ENCODE assay signal across 1 cellular context in the genomic region with DNA sequence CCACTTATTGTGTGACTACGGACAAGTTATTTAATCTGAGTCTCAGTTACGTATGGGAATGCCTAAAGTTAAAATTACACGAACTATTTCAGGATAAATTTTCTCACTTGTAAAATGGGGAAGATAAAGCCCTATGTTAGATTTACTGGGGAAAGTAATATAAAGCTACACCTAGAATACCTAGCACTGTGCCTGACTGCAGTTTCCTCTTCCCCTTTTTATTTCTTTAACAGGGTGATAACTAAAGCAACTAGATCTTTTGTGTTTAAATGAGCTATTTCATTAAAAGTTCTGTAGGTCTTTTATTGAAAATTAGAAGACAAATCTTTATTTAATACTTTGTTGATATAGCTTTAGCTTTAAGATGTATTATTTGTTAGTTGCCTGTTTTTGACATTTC.
TF ChIP-seq lines count a peak whose summit lies in the region.

No MANE protein-coding gene starts in this region.

TF ChIP-seq in GM23338, 12 proteins besides CTCF, POLR2A, EP300 and RAD21:
- TF ChIP-seq STAT1 (IDR thresholded peaks at IDR 0.05; ENCODE audit: unreplicated experiment) (no peak), POLR2AphosphoS5 (IDR thresholded peaks at IDR 0.05; ENCODE audit: low read depth) (no peak), EZH2phosphoT487 (IDR thresholded peaks at IDR 0.05; ENCODE audit: unreplicated experiment) (no peak), CREB1 (CRISPR knock-in tag; IDR thresholded peaks at IDR 0.05; ENCODE audit: low read depth) (no peak), EZH2 (IDR thresholded peaks at IDR 0.05; ENCODE audit: low read depth, unreplicated experiment) (no peak), NANOG (IDR thresholded peaks at IDR 0.05; ENCODE audit: borderline replicate concordance) (no peak), ZNF331 (CRISPR knock-in tag; IDR thresholded peaks at IDR 0.05; ENCODE audit: low read depth) (no peak), JUNB (IDR thresholded peaks at IDR 0.05; ENCODE audit: unreplicated experiment) (no peak), ZNF114 (CRISPR knock-in tag; IDR thresholded peaks at IDR 0.05) (no peak)
- TF ChIP-seq, protein P1, sequence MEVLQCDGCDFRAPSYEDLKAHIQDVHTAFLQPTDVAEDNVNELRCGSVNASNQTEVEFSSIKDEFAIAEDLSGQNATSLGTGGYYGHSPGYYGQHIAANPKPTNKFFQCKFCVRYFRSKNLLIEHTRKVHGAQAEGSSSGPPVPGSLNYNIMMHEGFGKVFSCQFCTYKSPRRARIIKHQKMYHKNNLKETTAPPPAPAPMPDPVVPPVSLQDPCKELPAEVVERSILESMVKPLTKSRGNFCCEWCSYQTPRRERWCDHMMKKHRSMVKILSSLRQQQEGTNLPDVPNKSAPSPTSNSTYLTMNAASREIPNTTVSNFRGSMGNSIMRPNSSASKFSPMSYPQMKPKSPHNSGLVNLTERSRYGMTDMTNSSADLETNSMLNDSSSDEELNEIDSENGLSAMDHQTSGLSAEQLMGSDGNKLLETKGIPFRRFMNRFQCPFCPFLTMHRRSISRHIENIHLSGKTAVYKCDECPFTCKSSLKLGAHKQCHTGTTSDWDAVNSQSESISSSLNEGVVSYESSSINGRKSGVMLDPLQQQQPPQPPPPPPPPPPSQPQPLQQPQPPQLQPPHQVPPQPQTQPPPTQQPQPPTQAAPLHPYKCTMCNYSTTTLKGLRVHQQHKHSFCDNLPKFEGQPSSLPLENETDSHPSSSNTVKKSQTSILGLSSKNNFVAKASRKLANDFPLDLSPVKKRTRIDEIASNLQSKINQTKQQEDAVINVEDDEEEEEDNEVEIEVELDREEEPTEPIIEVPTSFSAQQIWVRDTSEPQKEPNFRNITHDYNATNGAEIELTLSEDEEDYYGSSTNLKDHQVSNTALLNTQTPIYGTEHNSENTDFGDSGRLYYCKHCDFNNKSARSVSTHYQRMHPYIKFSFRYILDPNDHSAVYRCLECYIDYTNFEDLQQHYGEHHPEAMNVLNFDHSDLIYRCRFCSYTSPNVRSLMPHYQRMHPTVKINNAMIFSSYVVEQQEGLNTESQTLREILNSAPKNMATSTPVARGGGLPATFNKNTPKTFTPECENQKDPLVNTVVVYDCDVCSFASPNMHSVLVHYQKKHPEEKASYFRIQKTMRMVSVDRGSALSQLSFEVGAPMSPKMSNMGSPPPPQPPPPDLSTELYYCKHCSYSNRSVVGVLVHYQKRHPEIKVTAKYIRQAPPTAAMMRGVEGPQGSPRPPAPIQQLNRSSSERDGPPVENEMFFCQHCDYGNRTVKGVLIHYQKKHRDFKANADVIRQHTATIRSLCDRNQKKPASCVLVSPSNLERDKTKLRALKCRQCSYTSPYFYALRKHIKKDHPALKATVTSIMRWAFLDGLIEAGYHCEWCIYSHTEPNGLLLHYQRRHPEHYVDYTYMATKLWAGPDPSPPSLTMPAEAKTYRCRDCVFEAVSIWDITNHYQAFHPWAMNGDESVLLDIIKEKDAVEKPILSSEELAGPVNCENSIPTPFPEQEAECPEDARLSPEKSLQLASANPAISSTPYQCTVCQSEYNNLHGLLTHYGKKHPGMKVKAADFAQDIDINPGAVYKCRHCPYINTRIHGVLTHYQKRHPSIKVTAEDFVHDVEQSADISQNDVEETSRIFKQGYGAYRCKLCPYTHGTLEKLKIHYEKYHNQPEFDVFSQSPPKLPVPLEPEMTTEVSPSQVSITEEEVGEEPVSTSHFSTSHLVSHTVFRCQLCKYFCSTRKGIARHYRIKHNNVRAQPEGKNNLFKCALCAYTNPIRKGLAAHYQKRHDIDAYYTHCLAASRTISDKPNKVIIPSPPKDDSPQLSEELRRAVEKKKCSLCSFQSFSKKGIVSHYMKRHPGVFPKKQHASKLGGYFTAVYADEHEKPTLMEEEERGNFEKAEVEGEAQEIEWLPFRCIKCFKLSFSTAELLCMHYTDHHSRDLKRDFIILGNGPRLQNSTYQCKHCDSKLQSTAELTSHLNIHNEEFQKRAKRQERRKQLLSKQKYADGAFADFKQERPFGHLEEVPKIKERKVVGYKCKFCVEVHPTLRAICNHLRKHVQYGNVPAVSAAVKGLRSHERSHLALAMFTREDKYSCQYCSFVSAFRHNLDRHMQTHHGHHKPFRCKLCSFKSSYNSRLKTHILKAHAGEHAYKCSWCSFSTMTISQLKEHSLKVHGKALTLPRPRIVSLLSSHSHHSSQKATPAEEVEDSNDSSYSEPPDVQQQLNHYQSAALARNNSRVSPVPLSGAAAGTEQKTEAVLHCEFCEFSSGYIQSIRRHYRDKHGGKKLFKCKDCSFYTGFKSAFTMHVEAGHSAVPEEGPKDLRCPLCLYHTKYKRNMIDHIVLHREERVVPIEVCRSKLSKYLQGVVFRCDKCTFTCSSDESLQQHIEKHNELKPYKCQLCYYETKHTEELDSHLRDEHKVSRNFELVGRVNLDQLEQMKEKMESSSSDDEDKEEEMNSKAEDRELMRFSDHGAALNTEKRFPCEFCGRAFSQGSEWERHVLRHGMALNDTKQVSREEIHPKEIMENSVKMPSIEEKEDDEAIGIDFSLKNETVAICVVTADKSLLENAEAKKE (CRISPR knock-in tag; IDR thresholded peaks at IDR 0.05) = no peak
- TF ChIP-seq, protein P2, sequence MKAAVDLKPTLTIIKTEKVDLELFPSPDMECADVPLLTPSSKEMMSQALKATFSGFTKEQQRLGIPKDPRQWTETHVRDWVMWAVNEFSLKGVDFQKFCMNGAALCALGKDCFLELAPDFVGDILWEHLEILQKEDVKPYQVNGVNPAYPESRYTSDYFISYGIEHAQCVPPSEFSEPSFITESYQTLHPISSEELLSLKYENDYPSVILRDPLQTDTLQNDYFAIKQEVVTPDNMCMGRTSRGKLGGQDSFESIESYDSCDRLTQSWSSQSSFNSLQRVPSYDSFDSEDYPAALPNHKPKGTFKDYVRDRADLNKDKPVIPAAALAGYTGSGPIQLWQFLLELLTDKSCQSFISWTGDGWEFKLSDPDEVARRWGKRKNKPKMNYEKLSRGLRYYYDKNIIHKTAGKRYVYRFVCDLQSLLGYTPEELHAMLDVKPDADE (IDR thresholded peaks at IDR 0.05) = no peak
- TF ChIP-seq, protein P3, sequence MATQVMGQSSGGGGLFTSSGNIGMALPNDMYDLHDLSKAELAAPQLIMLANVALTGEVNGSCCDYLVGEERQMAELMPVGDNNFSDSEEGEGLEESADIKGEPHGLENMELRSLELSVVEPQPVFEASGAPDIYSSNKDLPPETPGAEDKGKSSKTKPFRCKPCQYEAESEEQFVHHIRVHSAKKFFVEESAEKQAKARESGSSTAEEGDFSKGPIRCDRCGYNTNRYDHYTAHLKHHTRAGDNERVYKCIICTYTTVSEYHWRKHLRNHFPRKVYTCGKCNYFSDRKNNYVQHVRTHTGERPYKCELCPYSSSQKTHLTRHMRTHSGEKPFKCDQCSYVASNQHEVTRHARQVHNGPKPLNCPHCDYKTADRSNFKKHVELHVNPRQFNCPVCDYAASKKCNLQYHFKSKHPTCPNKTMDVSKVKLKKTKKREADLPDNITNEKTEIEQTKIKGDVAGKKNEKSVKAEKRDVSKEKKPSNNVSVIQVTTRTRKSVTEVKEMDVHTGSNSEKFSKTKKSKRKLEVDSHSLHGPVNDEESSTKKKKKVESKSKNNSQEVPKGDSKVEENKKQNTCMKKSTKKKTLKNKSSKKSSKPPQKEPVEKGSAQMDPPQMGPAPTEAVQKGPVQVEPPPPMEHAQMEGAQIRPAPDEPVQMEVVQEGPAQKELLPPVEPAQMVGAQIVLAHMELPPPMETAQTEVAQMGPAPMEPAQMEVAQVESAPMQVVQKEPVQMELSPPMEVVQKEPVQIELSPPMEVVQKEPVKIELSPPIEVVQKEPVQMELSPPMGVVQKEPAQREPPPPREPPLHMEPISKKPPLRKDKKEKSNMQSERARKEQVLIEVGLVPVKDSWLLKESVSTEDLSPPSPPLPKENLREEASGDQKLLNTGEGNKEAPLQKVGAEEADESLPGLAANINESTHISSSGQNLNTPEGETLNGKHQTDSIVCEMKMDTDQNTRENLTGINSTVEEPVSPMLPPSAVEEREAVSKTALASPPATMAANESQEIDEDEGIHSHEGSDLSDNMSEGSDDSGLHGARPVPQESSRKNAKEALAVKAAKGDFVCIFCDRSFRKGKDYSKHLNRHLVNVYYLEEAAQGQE (IDR thresholded peaks at IDR 0.05; ENCODE audit: unreplicated experiment) = no peak
TF ChIP-seq in GM23338: peak in this region for 0.
